30 cellular contexts compared by ENCODE assay signal in genomic region chr5:167629634-167630033, GRCh38.
"Had no signal": no experiment of that assay in that cellular context is flagged by ENCODE, and none has a peak within 500 bp of the region (broad histone marks: within the 10 kb centered on the region; RNA-seq: fewer than 3 reads in every experiment).

No MANE protein-coding gene starts in this region.

- H3K27ac ChIP-seq: esophagus muscularis mucosa, gastroesophageal sphincter, heart right ventricle, WERI-Rb-1 had no signal

- H3K4me1 ChIP-seq: esophagus muscularis mucosa, gastroesophageal sphincter had no signal

- H3K36me3 ChIP-seq: esophagus muscularis mucosa, gastroesophageal sphincter, heart right ventricle, WERI-Rb-1 had no signal

- H3K4me3 ChIP-seq: esophagus muscularis mucosa, gastroesophageal sphincter, heart right ventricle had no signal

- H3K9me3 ChIP-seq: esophagus muscularis mucosa, gastroesophageal sphincter had no signal

- H3K36me3 Mint-ChIP-seq: activated naive CD4-positive, alpha-beta T cell treated with anti-CD3 and anti-CD28 coated beads, Interleukin-2, amount 50 U/mL, for 72 hours; activated naive CD8-positive, alpha-beta T cell treated with anti-CD3 and anti-CD28 coated beads, Interleukin-2, amount 10 ng/mL, durations not matched to agents 7 days and 5 days; brain had no signal

- H3K27me3 Mint-ChIP-seq: activated B cell treated with CpG ODN at 0.5 μM for 24 hours; activated CD8-positive, alpha-beta T cell treated with anti-CD3 and anti-CD28 coated beads for 36 hours; activated naive CD8-positive, alpha-beta T cell treated with anti-CD3 and anti-CD28 coated beads, Interleukin-2, amount 10 ng/mL, durations not matched to agents 7 days and 5 days; effector memory CD8-positive, alpha-beta T cell; T-helper 17 cell had no signal

- ATAC-seq: activated CD4-positive, CD25-positive, alpha-beta regulatory T cell treated with anti-CD3 and anti-CD28 coated beads, Interleukin-2, amount 50 U/mL, for 24 hours; activated CD8-positive, alpha-beta T cell treated with anti-CD3 and anti-CD28 coated beads for 36 hours; activated naive CD4-positive, alpha-beta T cell treated with anti-CD3 and anti-CD28 coated beads, Interleukin-2, amount 50 U/mL, for 72 hours; effector memory CD8-positive, alpha-beta T cell; gastroesophageal sphincter; heart right ventricle; T-helper 17 cell had no signal

- H3K4me1 Mint-ChIP-seq: activated B cell treated with CpG ODN at 0.5 μM for 24 hours; activated naive CD8-positive, alpha-beta T cell treated with anti-CD3 and anti-CD28 coated beads, Interleukin-2, amount 10 ng/mL, durations not matched to agents 7 days and 5 days; T-helper 17 cell had no signal

- H3K9me3 Mint-ChIP-seq: activated naive CD4-positive, alpha-beta T cell treated with anti-CD3 and anti-CD28 coated beads for 36 hours; activated T-helper 1 cell treated with anti-CD3 and anti-CD28 coated beads, Interleukin-12 subunit alpha, Interleukin-12 subunit beta, Interleukin-2, Interleukin-4 antibody, amounts not matched to agents 30 ng/mL and 10 ng/mL and 1 ng/mL, durations not matched to agents 14 hours and 24 hours and 36 hours; activated T-helper 2 cell treated with anti-CD3 and anti-CD28 coated beads, Interferon-gamma antibody, Interleukin-2, Interleukin-4, amounts not matched to agents 10 μg/mL and 5 μg/mL and 100 μg/mL, durations not matched to agents 14 hours and 24 hours and 36 hours; brain; T-helper 2 cell treated with Interferon-gamma antibody and Interleukin-4, amounts not matched to agents 5 μg/mL and 100 μg/mL, for 36 hours had no signal

- DNase-seq: activated B cell treated with CpG ODN at 0.5 μM for 24 hours; activated CD4-positive, alpha-beta T cell treated with anti-CD3 and anti-CD28 coated beads for 48 hours; activated CD4-positive, alpha-beta T cell treated with anti-CD3 and anti-CD28 coated beads, Interleukin-2, amount 50 U/mL, for 1 hour; activated CD4-positive, alpha-beta T cell treated with anti-CD3 and anti-CD28 coated beads, Interleukin-2, amount 50 U/mL, for 48 hours; activated CD8-positive, alpha-beta memory T cell treated with anti-CD3 and anti-CD28 coated beads for 24 hours; activated CD8-positive, alpha-beta T cell treated with anti-CD3 and anti-CD28 coated beads for 36 hours; activated effector memory CD4-positive, alpha-beta T cell treated with anti-CD3 and anti-CD28 coated beads, Interleukin-2, amount 50 U/mL, for 16 hours; activated naive CD4-positive, alpha-beta T cell treated with anti-CD3 and anti-CD28 coated beads for 36 hours; activated naive CD8-positive, alpha-beta T cell treated with anti-CD3 and anti-CD28 coated beads, Interleukin-2, amount 10 ng/mL, durations not matched to agents 7 days and 5 days; activated T-cell treated with anti-CD3 and anti-CD28 coated beads, Interleukin-2, amount 50 U/mL, for 48 hours; aorta; caudate nucleus; cortex of kidney; dermis blood vessel endothelial cell; effector CD4-positive, alpha-beta T cell; effector memory CD8-positive, alpha-beta T cell; foreskin melanocyte; heart right ventricle; T-helper 1 cell; T-helper 17 cell; T1000 had no signal

- H3K4me3 Mint-ChIP-seq: activated B cell treated with CpG ODN at 0.5 μM for 24 hours; activated CD8-positive, alpha-beta T cell treated with anti-CD3 and anti-CD28 coated beads for 36 hours; activated naive CD4-positive, alpha-beta T cell treated with anti-CD3 and anti-CD28 coated beads for 36 hours; activated naive CD8-positive, alpha-beta T cell treated with anti-CD3 and anti-CD28 coated beads, Interleukin-2, amount 10 ng/mL, durations not matched to agents 7 days and 5 days; activated T-helper 1 cell treated with anti-CD3 and anti-CD28 coated beads, Interleukin-12 subunit alpha, Interleukin-12 subunit beta, Interleukin-2, Interleukin-4 antibody, amounts not matched to agents 30 ng/mL and 10 ng/mL and 1 ng/mL, durations not matched to agents 14 hours and 24 hours and 36 hours; brain; effector memory CD8-positive, alpha-beta T cell; T-helper 17 cell; T-helper 2 cell treated with Interferon-gamma antibody and Interleukin-4, amounts not matched to agents 5 μg/mL and 100 μg/mL, for 36 hours had no signal

- H3K27me3 ChIP-seq: esophagus muscularis mucosa, gastroesophageal sphincter, heart right ventricle had no signal

- H3K27ac Mint-ChIP-seq: activated B cell treated with CpG ODN at 0.5 μM for 24 hours; activated CD8-positive, alpha-beta T cell treated with anti-CD3 and anti-CD28 coated beads for 36 hours; activated naive CD4-positive, alpha-beta T cell treated with anti-CD3 and anti-CD28 coated beads for 36 hours; activated naive CD4-positive, alpha-beta T cell treated with anti-CD3 and anti-CD28 coated beads, Interleukin-2, amount 50 U/mL, for 72 hours; activated naive CD8-positive, alpha-beta T cell treated with anti-CD3 and anti-CD28 coated beads, Interleukin-2, amount 10 ng/mL, durations not matched to agents 7 days and 5 days; activated T-helper 1 cell treated with anti-CD3 and anti-CD28 coated beads, Interleukin-12 subunit alpha, Interleukin-12 subunit beta, Interleukin-2, Interleukin-4 antibody, amounts not matched to agents 30 ng/mL and 10 ng/mL and 1 ng/mL, durations not matched to agents 14 hours and 24 hours and 36 hours; activated T-helper 2 cell treated with anti-CD3 and anti-CD28 coated beads, Interferon-gamma antibody, Interleukin-2, Interleukin-4, amounts not matched to agents 10 μg/mL and 5 μg/mL and 100 μg/mL, durations not matched to agents 14 hours and 24 hours and 36 hours; brain; effector memory CD8-positive, alpha-beta T cell; T-helper 17 cell; T-helper 2 cell treated with Interferon-gamma antibody and Interleukin-4, amounts not matched to agents 5 μg/mL and 100 μg/mL, for 36 hours had no signal
